Comparison of ENCODE assay signal across 16 cellular contexts in genomic region chr5:97134634-97135033, GRCh38. TPM values are rescaled to one million over a fixed set of nuclear protein-coding genes. Genes with fewer than 3 reads are reported as not detected.
"Had no signal": no experiment of that assay in that cellular context is flagged by ENCODE, and none has a peak within 500 bp of the region (broad histone marks: within the 10 kb centered on the region; RNA-seq: fewer than 3 reads in every experiment).

No MANE protein-coding gene starts in this region.

- H3K27me3 ChIP-seq: adrenal gland, brain microvascular endothelial cell had no signal

- H3K79me2 ChIP-seq: parathyroid adenoma had no signal

- ATAC-seq: T-helper 17 cell had no signal

- H3K36me3 ChIP-seq: adrenal gland, brain microvascular endothelial cell, left ventricle myocardium inferior had no signal

- H3K27me3 Mint-ChIP-seq: activated B cell treated with CpG ODN at 0.5 μM for 24 hours had no signal

- H3K27ac ChIP-seq: adrenal gland, brain microvascular endothelial cell, left ventricle myocardium inferior, parathyroid adenoma had no signal

- H3K4me1 ChIP-seq: adrenal gland, left ventricle myocardium inferior, parathyroid adenoma had no signal

- DNase-seq: activated B cell treated with CpG ODN at 0.5 μM for 24 hours; activated CD4-positive, alpha-beta T cell treated with anti-CD3 and anti-CD28 coated beads, Interleukin-2, amount 10 ng/mL, durations not matched to agents 7 days and 5 days; activated CD8-positive, alpha-beta memory T cell treated with anti-CD3 and anti-CD28 coated beads for 24 hours; activated naive CD4-positive, alpha-beta T cell treated with anti-CD3 and anti-CD28 coated beads, Interleukin-2, amount 10 ng/mL, durations not matched to agents 7 days and 5 days; adrenal gland; brain microvascular endothelial cell; cerebellar nuclear complex; dermis blood vessel endothelial cell; kidney; left ventricle myocardium inferior; stimulated activated CD4-positive, alpha-beta T cell treated with anti-CD3 and anti-CD28 coated beads, Interleukin-4, amount 100 ng/mL, for 4 hours; T-helper 17 cell had no signal

- H2AFZ ChIP-seq: parathyroid adenoma had no signal

- H3K9ac ChIP-seq: parathyroid adenoma had no signal

- H3K4me3 ChIP-seq: adrenal gland, left ventricle myocardium inferior had no signal

- H3K27ac Mint-ChIP-seq: activated B cell treated with CpG ODN at 0.5 μM for 24 hours; activated CD4-positive, alpha-beta T cell treated with anti-CD3 and anti-CD28 coated beads, Interleukin-2, amount 10 ng/mL, durations not matched to agents 7 days and 5 days; activated naive CD4-positive, alpha-beta T cell treated with anti-CD3 and anti-CD28 coated beads, Interleukin-2, amount 10 ng/mL, durations not matched to agents 7 days and 5 days; memory B cell; T-helper 17 cell had no signal

- H3K36me3 Mint-ChIP-seq: memory B cell had no signal

- H3K9me3 ChIP-seq: adrenal gland, left ventricle myocardium inferior had no signal

- H3K4me3 Mint-ChIP-seq: activated B cell treated with CpG ODN at 0.5 μM for 24 hours; activated CD4-positive, alpha-beta T cell treated with anti-CD3 and anti-CD28 coated beads, Interleukin-2, amount 10 ng/mL, durations not matched to agents 7 days and 5 days; activated naive CD4-positive, alpha-beta T cell treated with anti-CD3 and anti-CD28 coated beads, Interleukin-2, amount 10 ng/mL, durations not matched to agents 7 days and 5 days; memory B cell; T-helper 17 cell had no signal

- H3K9me3 Mint-ChIP-seq: activated B cell treated with CpG ODN at 0.5 μM for 24 hours; activated CD4-positive, alpha-beta T cell treated with anti-CD3 and anti-CD28 coated beads, Interleukin-2, amount 10 ng/mL, durations not matched to agents 7 days and 5 days; activated naive CD4-positive, alpha-beta T cell treated with anti-CD3 and anti-CD28 coated beads, Interleukin-2, amount 10 ng/mL, durations not matched to agents 7 days and 5 days; memory B cell had no signal

RNA-seq across cellular contexts. Expression of gene LIX1, which starts 7.8 kb away (rescaled TPM):
- total RNA-seq: activated B cell treated with CpG ODN at 0.5 μM for 24 hours; activated CD4-positive, alpha-beta T cell treated with anti-CD3 and anti-CD28 coated beads, Interleukin-2, amount 10 ng/mL, durations not matched to agents 7 days and 5 days; adrenal gland; dermis blood vessel endothelial cell; glomerular endothelial cell; left ventricle myocardium inferior; T-helper 17 cell had no signal
- polyA plus RNA-seq: esophagus had no signal
